1 cellular context compared by ENCODE assay signal in the genomic region with DNA sequence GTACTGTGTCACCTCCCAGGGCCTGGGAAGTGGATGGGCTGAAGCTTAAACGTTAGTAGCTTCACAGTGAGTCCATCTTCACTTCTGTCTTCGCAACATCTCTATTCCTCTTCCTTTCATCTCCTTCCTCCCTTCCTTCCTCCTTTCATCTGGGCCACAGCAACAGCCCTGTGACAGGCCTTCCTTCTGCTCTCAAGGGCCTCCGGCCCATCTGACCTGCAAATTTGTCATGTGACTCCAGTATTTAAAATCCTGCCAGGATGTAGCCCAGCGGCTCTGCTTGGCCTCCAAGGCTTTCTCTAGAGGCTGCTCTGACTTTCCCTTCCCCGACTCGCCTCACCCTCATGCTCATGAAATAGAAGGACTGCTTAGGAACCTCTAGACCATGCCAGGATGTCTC.
TF ChIP-seq lines count a peak whose summit lies in the region.

No MANE protein-coding gene starts in this region.

TF ChIP-seq in K562, 482 proteins besides CTCF, POLR2A, EP300 and RAD21:
- TF ChIP-seq ZNF764 (CRISPR knock-in tag; IDR thresholded peaks at IDR 0.05; ENCODE audit: low read depth) (no peak), ZNF263 (CRISPR knock-in tag; IDR thresholded peaks at IDR 0.05; ENCODE audit: borderline replicate concordance) (peak; percentile 43; the same call in 1 of the 2 replicates)
- TF ChIP-seq, protein P1, sequence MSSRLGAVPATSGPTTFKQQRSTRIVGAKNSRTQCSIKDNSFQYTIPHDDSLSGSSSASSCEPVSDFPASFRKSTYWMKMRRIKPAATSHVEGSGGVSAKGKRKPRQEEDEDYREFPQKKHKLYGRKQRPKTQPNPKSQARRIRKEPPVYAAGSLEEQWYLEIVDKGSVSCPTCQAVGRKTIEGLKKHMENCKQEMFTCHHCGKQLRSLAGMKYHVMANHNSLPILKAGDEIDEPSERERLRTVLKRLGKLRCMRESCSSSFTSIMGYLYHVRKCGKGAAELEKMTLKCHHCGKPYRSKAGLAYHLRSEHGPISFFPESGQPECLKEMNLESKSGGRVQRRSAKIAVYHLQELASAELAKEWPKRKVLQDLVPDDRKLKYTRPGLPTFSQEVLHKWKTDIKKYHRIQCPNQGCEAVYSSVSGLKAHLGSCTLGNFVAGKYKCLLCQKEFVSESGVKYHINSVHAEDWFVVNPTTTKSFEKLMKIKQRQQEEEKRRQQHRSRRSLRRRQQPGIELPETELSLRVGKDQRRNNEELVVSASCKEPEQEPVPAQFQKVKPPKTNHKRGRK (tag; IDR thresholded peaks at IDR 0.05), result no peak
- TF ChIP-seq, protein P2, sequence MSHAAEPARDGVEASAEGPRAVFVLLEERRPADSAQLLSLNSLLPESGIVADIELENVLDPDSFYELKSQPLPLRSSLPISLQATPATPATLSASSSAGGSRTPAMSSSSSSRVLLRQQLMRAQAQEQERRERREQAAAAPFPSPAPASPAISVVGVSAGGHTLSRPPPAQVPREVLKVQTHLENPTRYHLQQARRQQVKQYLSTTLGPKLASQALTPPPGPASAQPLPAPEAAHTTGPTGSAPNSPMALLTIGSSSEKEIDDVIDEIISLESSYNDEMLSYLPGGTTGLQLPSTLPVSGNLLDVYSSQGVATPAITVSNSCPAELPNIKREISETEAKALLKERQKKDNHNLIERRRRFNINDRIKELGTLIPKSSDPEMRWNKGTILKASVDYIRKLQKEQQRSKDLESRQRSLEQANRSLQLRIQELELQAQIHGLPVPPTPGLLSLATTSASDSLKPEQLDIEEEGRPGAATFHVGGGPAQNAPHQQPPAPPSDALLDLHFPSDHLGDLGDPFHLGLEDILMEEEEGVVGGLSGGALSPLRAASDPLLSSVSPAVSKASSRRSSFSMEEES (CRISPR knock-in tag; IDR thresholded peaks at IDR 0.05), result peak; percentile 82
